ENCODE assay signal across 29 cellular contexts in the genomic region with DNA sequence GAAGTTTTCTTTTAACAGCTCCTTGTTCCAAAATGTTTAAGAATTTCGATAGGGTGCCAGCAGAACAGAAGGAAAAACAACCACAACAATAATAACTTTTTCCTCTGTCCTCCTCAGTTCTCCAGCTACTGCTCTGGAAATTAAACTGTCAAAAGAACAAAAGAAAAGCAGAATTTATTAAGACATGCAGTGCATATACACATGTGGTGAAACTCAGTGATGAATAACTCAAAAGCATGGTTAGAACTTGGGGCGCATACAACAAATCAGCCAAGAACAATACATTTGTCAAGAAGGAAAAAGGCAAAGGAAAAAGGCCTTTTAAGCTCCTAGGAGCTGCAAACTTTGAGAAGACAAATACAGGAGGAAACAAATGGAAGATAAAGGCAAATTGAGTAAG.
"Had no signal": no experiment of that assay in that cellular context is flagged by ENCODE, and none has a peak within 500 bp of the region (broad histone marks: within the 10 kb centered on the region; RNA-seq: fewer than 3 reads in every experiment).

No MANE protein-coding gene starts in this region.

- H3K27me3 ChIP-seq: esophagus squamous epithelium, spleen, tibial nerve had no signal

- FAIRE-seq: endometrium, frontal cortex, keratinocyte had no signal

- H3K9me3 ChIP-seq: esophagus squamous epithelium, tibial nerve had no signal

- H3K27me3 Mint-ChIP-seq: activated CD4-positive, alpha-beta memory T cell treated with anti-CD3 and anti-CD28 coated beads for 36 hours; activated CD4-positive, alpha-beta T cell treated with anti-CD3 and anti-CD28 coated beads, Interleukin-2, amount 10 ng/mL, durations not matched to agents 24 days and 14 days; activated naive CD4-positive, alpha-beta T cell treated with anti-CD3 and anti-CD28 coated beads, Interleukin-2, amount 10 ng/mL, durations not matched to agents 7 days and 5 days had no signal

- H3K4me1 Mint-ChIP-seq: activated CD4-positive, alpha-beta T cell treated with anti-CD3 and anti-CD28 coated beads, Interleukin-2, amount 10 ng/mL, durations not matched to agents 24 days and 14 days; activated naive CD4-positive, alpha-beta T cell treated with anti-CD3 and anti-CD28 coated beads, Interleukin-2, amount 10 ng/mL, durations not matched to agents 7 days and 5 days had no signal

- H3K9me3 Mint-ChIP-seq: activated CD4-positive, alpha-beta T cell treated with anti-CD3 and anti-CD28 coated beads, Interleukin-2, amount 10 ng/mL, durations not matched to agents 24 days and 14 days; activated naive CD4-positive, alpha-beta T cell treated with anti-CD3 and anti-CD28 coated beads, Interleukin-2, amount 10 ng/mL, durations not matched to agents 7 days and 5 days; activated T-helper 1 cell treated with anti-CD3 and anti-CD28 coated beads, Interleukin-12 subunit alpha, Interleukin-12 subunit beta, Interleukin-2, Interleukin-4 antibody, amounts not matched to agents 30 ng/mL and 10 ng/mL and 1 ng/mL, durations not matched to agents 14 hours and 24 hours and 36 hours; T-helper 2 cell treated with Interferon-gamma antibody and Interleukin-4, amounts not matched to agents 5 μg/mL and 100 μg/mL, for 36 hours had no signal

- ATAC-seq: activated CD4-positive, CD25-positive, alpha-beta regulatory T cell treated with anti-CD3 and anti-CD28 coated beads, Interleukin-2, amount 50 U/mL, for 24 hours; left cardiac atrium; left ventricle myocardium superior; right cardiac atrium had no signal

- H3K36me3 ChIP-seq: esophagus squamous epithelium, spleen, tibial nerve had no signal

- H3K36me3 Mint-ChIP-seq: activated CD4-positive, alpha-beta memory T cell treated with anti-CD3 and anti-CD28 coated beads for 36 hours; activated naive CD4-positive, alpha-beta T cell treated with anti-CD3 and anti-CD28 coated beads, Interleukin-2, amount 10 ng/mL, durations not matched to agents 7 days and 5 days had no signal

- H3K4me3 Mint-ChIP-seq: activated CD4-positive, alpha-beta memory T cell treated with anti-CD3 and anti-CD28 coated beads for 36 hours; activated CD4-positive, alpha-beta T cell treated with anti-CD3 and anti-CD28 coated beads, Interleukin-2, amount 10 ng/mL, durations not matched to agents 24 days and 14 days; activated naive CD4-positive, alpha-beta T cell treated with anti-CD3 and anti-CD28 coated beads, Interleukin-2, amount 10 ng/mL, durations not matched to agents 7 days and 5 days; activated T-helper 1 cell treated with anti-CD3 and anti-CD28 coated beads, Interleukin-12 subunit alpha, Interleukin-12 subunit beta, Interleukin-2, Interleukin-4 antibody, amounts not matched to agents 30 ng/mL and 10 ng/mL and 1 ng/mL, durations not matched to agents 14 hours and 24 hours and 36 hours; T-helper 2 cell treated with Interferon-gamma antibody and Interleukin-4, amounts not matched to agents 5 μg/mL and 100 μg/mL, for 36 hours had no signal

- H3K4me3 ChIP-seq: esophagus squamous epithelium, spleen, tibial nerve had no signal

- H3K27ac Mint-ChIP-seq: activated CD4-positive, alpha-beta memory T cell treated with anti-CD3 and anti-CD28 coated beads for 36 hours; activated CD4-positive, alpha-beta T cell treated with anti-CD3 and anti-CD28 coated beads, Interleukin-2, amount 10 ng/mL, durations not matched to agents 24 days and 14 days; activated naive CD4-positive, alpha-beta T cell treated with anti-CD3 and anti-CD28 coated beads, Interleukin-2, amount 10 ng/mL, durations not matched to agents 7 days and 5 days; activated T-helper 1 cell treated with anti-CD3 and anti-CD28 coated beads, Interleukin-12 subunit alpha, Interleukin-12 subunit beta, Interleukin-2, Interleukin-4 antibody, amounts not matched to agents 30 ng/mL and 10 ng/mL and 1 ng/mL, durations not matched to agents 14 hours and 24 hours and 36 hours; T-helper 2 cell treated with Interferon-gamma antibody and Interleukin-4, amounts not matched to agents 5 μg/mL and 100 μg/mL, for 36 hours had no signal

- H3K27ac ChIP-seq: epithelial cell of prostate, esophagus squamous epithelium, spleen, tibial nerve, VCaP had no signal

- H3K4me1 ChIP-seq: esophagus squamous epithelium, spleen, tibial nerve had no signal

- DNase-seq: activated CD4-positive, alpha-beta memory T cell treated with anti-CD3 and anti-CD28 coated beads for 36 hours; activated CD4-positive, alpha-beta T cell treated with anti-CD3 and anti-CD28 coated beads, Interleukin-2, amount 10 ng/mL, durations not matched to agents 24 days and 14 days; activated CD8-positive, alpha-beta memory T cell treated with anti-CD3 and anti-CD28 coated beads, Interleukin-2, amount 50 U/mL, for 4 hours; activated gamma-delta T cell; activated naive CD4-positive, alpha-beta T cell treated with anti-CD3 and anti-CD28 coated beads, Interleukin-2, amount 10 ng/mL, durations not matched to agents 7 days and 5 days; activated T-cell treated with anti-CD3 and anti-CD28 coated beads, Interleukin-2, amount 50 U/mL, for 1 hour; amniotic stem cell; central memory CD4-positive, alpha-beta T cell; effector CD4-positive, alpha-beta T cell; esophagus squamous epithelium; glutamatergic neuron; hippocampal formation; left cardiac atrium; left ventricle myocardium superior; posterior cingulate gyrus; right cardiac atrium; spleen; stimulated activated CD4-positive, alpha-beta T cell treated with anti-CD3 and anti-CD28 coated beads, Interleukin-2, amount 100 ng/mL, for 48 hours; stimulated activated naive CD4-positive, alpha-beta T cell treated with Interleukin-2 at 50 U/mL for 16 hours; T-helper 1 cell had no signal
